ENCODE assay signal across 13 cellular contexts in the genomic region with DNA sequence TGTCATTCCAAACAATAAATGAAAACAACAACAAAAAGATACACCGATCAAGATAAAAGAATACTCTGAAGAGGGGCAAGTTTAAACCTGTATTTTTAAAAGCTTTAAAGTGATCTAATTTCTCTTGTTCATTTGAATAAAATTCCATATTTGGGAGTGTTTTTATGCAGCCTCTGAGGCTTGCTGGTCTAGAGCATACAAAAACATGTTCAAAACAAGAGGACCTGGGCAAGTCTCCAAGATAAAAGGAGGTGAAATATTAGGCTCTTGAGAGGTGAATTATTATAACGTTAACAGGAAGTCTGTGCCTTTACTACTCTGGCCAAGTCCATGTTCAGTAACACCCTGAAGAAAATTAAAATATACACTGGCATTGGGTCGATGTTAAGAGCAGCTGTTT. TPM values are rescaled to one million over a fixed set of nuclear protein-coding genes. Genes with fewer than 3 reads are reported as not detected.
DNase-seq lines count a peak whose midpoint lies in the region; ATAC-seq and TF ChIP-seq lines count a peak whose summit lies in the region.
"Had no signal": no experiment of that assay in that cellular context is flagged by ENCODE, and none has a peak within 500 bp of the region (broad histone marks: within the 10 kb centered on the region; RNA-seq: fewer than 3 reads in every experiment).

No MANE protein-coding gene starts in this region.

- no peak for ATAC-seq in left colon
- ATAC-seq in GM19328 (IDR thresholded peaks at IDR 0.05; ENCODE audit: unreplicated experiment): no peak
- no peak for ATAC-seq in GM21367 (IDR thresholded peaks at IDR 0.05; ENCODE audit: unreplicated experiment)
- ATAC-seq: activated T-cell treated with anti-CD3 and anti-CD28 coated beads, Interleukin-2, amount 50 U/mL, for 4 hours had no signal

- peaks cover 12% of the 10 kb centered on the region for H3K4me1 ChIP-seq in rectal smooth muscle tissue (ENCODE audit: control insufficient read depth, insufficient read depth, low read length)

- H3K4me3 ChIP-seq in epithelial cell of esophagus (ENCODE audit: low read length) (no peak overlapping the region), rectal smooth muscle tissue (ENCODE audit: low read length) (no peak overlapping the region)
- H3K4me3 ChIP-seq: BLaER1 treated with 17β-estradiol and CSF1 and Interleukin-3, amounts not matched to agents 10 nM and 100 nM; lung had no signal

- in situ Hi-C loops in ACHN (cut with HindIII; ENCODE audit: low pct_ligation_motif_present, low pct_unique_long_range_greater_than_20kb, low sequenced_read_pairs): no loop called here

- peak overlapping the region; percentile 75 for H3K27ac ChIP-seq in rectal smooth muscle tissue (ENCODE audit: low read depth, low read length)

- DNase-seq in DMS79 treated with DMSO at 0.1 percent for 48 hours (lab: John Stamatoyannopoulos, UW) (peak; percentile 96), NCI-H2196 (lab: John Stamatoyannopoulos, UW; ENCODE audit: unreplicated experiment) (peak; percentile 77), epithelial cell of esophagus (ENCODE audit: low read depth) (peak; percentile 85), left colon (no peak), ACHN (no peak)
- DNase-seq: activated T-cell treated with anti-CD3 and anti-CD28 coated beads, Interleukin-2, amount 50 U/mL, for 4 hours; foreskin melanocyte; NCI-H2227 treated with DMSO at 0.1 percent for 48 hours had no signal

- peaks cover 3% of the 10 kb centered on the region for H3K36me3 ChIP-seq in rectal smooth muscle tissue (ENCODE audit: control insufficient read depth, insufficient read depth, low read length)

- H3K27me3 ChIP-seq in rectal smooth muscle tissue (ENCODE audit: control insufficient read depth, insufficient read depth, low read length): no peaks in the 10 kb centered on the region
- H3K27me3 ChIP-seq: BLaER1 treated with 17β-estradiol and CSF1 and Interleukin-3, amounts not matched to agents 10 nM and 100 nM had no signal

- intact Hi-C loops in left colon (cut with DNase I, micrococcal nuclease): no loop called here

- no peak overlapping the region for H3K9ac ChIP-seq in rectal smooth muscle tissue (ENCODE audit: low read length)
- H3K9ac ChIP-seq: BLaER1 treated with 17β-estradiol and CSF1 and Interleukin-3, amounts not matched to agents 10 nM and 100 nM had no signal

- TF ChIP-seq CTCF in epithelial cell of esophagus (IDR thresholded peaks at IDR 0.05; ENCODE audit: insufficient read depth, low read depth, low read length, missing control alignments): no peak

RNA-seq across cellular contexts. Expression of gene URB1, which starts 20.1 kb away (rescaled TPM):
- 10 to 100 TPM in 1 of 2 donors, 1 to 10 TPM in 1; 7.3 to 12.6 TPM for total RNA-seq in left colon

RNA-seq across cellular contexts. Expression of gene EVA1C, which starts 39.8 kb away (rescaled TPM):
- total RNA-seq in left colon: 10 to 100 TPM; 10.3 to 24.5 TPM

Comparison
In these comparisons a context has a peak if more than half of its experiments do, and no peak if none do; other contexts are left out.
1. DNase-seq: peak in DMS79 treated with DMSO at 0.1 percent for 48 hours (single experiment), NCI-H2196 (single experiment) and epithelial cell of esophagus (single experiment); none in left colon (0 of 2) and ACHN (single experiment).